Comparison of ENCODE assay signal across 8 cellular contexts in genomic region chr3:127820871-127821853, GRCh38. TPM values are rescaled to one million over a fixed set of nuclear protein-coding genes. Genes with fewer than 3 reads are reported as not detected.
A peak's percentile ranks its signal among the peaks of the same experiment; 100 is the strongest.
DNase-seq lines count a peak whose midpoint lies in the region; ATAC-seq and TF ChIP-seq lines count a peak whose summit lies in the region.

No MANE protein-coding gene starts in this region.

- peaks cover 37% of the 10 kb centered on the region for H3K4me1 ChIP-seq in OCI-LY3 (ENCODE audit: low read length)

- H3K27me3 Mint-ChIP-seq in activated T-cell treated with anti-CD3 and anti-CD28 coated beads, Interleukin-2, amount 50 U/mL, for 4 hours (ENCODE audit: low read depth), result peaks cover 49% of the 10 kb centered on the region

- H3K79me2 ChIP-seq in OCI-LY3 (ENCODE audit: low read length), result peaks cover 65% of the 10 kb centered on the region

- H3K36me3 ChIP-seq in OCI-LY3 (replicated peaks; ENCODE audit: low read depth, low read length), result peaks cover 42% of the 10 kb centered on the region

- peak overlapping the region; percentile 91 for H3K9ac ChIP-seq in OCI-LY3 (ENCODE audit: low read length)

- H3K9me3 Mint-ChIP-seq in activated T-cell treated with anti-CD3 and anti-CD28 coated beads, Interleukin-2, amount 50 U/mL, for 4 hours, result no peaks in the 10 kb centered on the region

- peak overlapping the region; percentile 83 for H3K4me3 ChIP-seq in OCI-LY3 (ENCODE audit: low read length)
- peak overlapping the region; percentile 7 for H3K4me3 ChIP-seq in skeletal muscle cell (ENCODE audit: low read depth, low read length)

- no peaks in the 10 kb centered on the region for H4K20me1 ChIP-seq in OCI-LY3 (ENCODE audit: insufficient read depth, low read length)

- peaks cover 11% of the 10 kb centered on the region for H3K4me1 Mint-ChIP-seq in activated T-cell treated with anti-CD3 and anti-CD28 coated beads, Interleukin-2, amount 50 U/mL, for 4 hours (ENCODE audit: low read depth)

- no peaks in the 10 kb centered on the region for H3K27me3 ChIP-seq in OCI-LY3 (ENCODE audit: low read depth, low read length)

- DNase-seq in activated T-cell treated with anti-CD3 and anti-CD28 coated beads, Interleukin-2, amount 50 U/mL, for 4 hours, result no peak
- no peak for DNase-seq in activated T-cell treated with anti-CD3 and anti-CD28 coated beads for 4 hours
- peak; percentile 23 for DNase-seq in fibroblast of peridontal ligament (ENCODE audit: extremely low read depth)
- no peak for DNase-seq in skeletal muscle cell (ENCODE audit: low read depth)
- no peak for DNase-seq in AG08396 (ENCODE audit: low spot score)
- DNase-seq in SK-N-DZ (ENCODE audit: low spot score), result no peak

- peak overlapping the region; percentile 59 for H3K4me3 Mint-ChIP-seq in activated T-cell treated with anti-CD3 and anti-CD28 coated beads, Interleukin-2, amount 50 U/mL, for 4 hours

- H3K36me3 Mint-ChIP-seq in activated T-cell treated with anti-CD3 and anti-CD28 coated beads, Interleukin-2, amount 50 U/mL, for 4 hours (ENCODE audit: insufficient read depth), result no peaks in the 10 kb centered on the region

- H2AFZ ChIP-seq in OCI-LY3 (ENCODE audit: low read depth, low read length), result no peak overlapping the region

- no peaks in the 10 kb centered on the region for H3K9me3 ChIP-seq in OCI-LY3 (ENCODE audit: insufficient read depth, low read length)

- peak overlapping the region; percentile 96 for H3K4me2 ChIP-seq in OCI-LY3 (ENCODE audit: low read length)

- no peak for TF ChIP-seq CTCF in OCI-LY3 (IDR thresholded peaks at IDR 0.05; ENCODE audit: low read depth, low read length)

- no peak for ATAC-seq in activated T-cell treated with anti-CD3 and anti-CD28 coated beads, Interleukin-2, amount 50 U/mL, for 4 hours
- no peak for ATAC-seq in HG03025 (IDR thresholded peaks at IDR 0.05; ENCODE audit: low FRiP score, unreplicated experiment)

- H3K27ac ChIP-seq in OCI-LY3 (ENCODE audit: low read length), result peak overlapping the region; percentile 85

RNA-seq across cellular contexts. Expression of gene MGLL, which starts 1.2 kb away (rescaled TPM):
- total RNA-seq in activated T-cell treated with anti-CD3 and anti-CD28 coated beads, Interleukin-2, amount 50 U/mL, for 4 hours, result 1 to 10 TPM; 2.2 to 8.0 (median 2.6) TPM
- polyA plus RNA-seq in SK-N-DZ (2014; cell fraction: cytosol; rRNA removed), result not detected in 2 replicates
- polyA plus RNA-seq in SK-N-DZ (2014; cell fraction: nucleus; rRNA removed), result not detected in 2 replicates
